ENCODE assay signal across 9 cellular contexts in genomic region chr6:132818404-132819359, GRCh38. TPM values are rescaled to one million over a fixed set of nuclear protein-coding genes. Genes with fewer than 3 reads are reported as not detected.
DNase-seq lines count a peak whose midpoint lies in the region; ATAC-seq, FAIRE-seq and TF ChIP-seq lines count a peak whose summit lies in the region.
"Had no signal": no experiment of that assay in that cellular context is flagged by ENCODE, and none has a peak within 500 bp of the region (broad histone marks: within the 10 kb centered on the region; RNA-seq: fewer than 3 reads in every experiment).

No MANE protein-coding gene starts in this region.

- ATAC-seq in A549 (no peak), T-helper 17 cell (no peak), GM19328 (IDR thresholded peaks at IDR 0.05; ENCODE audit: unreplicated experiment) (no peak), HG02885 (IDR thresholded peaks at IDR 0.05; ENCODE audit: poor library complexity, unreplicated experiment) (no peak)

- TF ChIP-seq EP300 in A549 (IDR thresholded peaks at IDR 0.05): no peak

- H3K4me3 ChIP-seq in A549: no peak overlapping the region
- no peak overlapping the region for H3K4me3 ChIP-seq in fibroblast of the aortic adventitia (ENCODE audit: low read depth, low read length)

- H3K4me1 Mint-ChIP-seq in T-helper 17 cell: peaks cover 56% of the 10 kb centered on the region

- peak overlapping the region; percentile 89 for H3K27ac Mint-ChIP-seq in T-helper 17 cell

- H3K36me3 Mint-ChIP-seq in T-helper 17 cell (ENCODE audit: low read depth): peaks cover 12% of the 10 kb centered on the region

- peak overlapping the region; percentile 61 for H3K4me3 Mint-ChIP-seq in T-helper 17 cell

- peak overlapping the region; percentile 15; the same call in 1 of the 3 replicates for H3K4me2 ChIP-seq in A549

- TF ChIP-seq CTCF in A549 (IDR thresholded peaks at IDR 0.05) (no peak), fibroblast of the aortic adventitia (IDR thresholded peaks at IDR 0.05; ENCODE audit: insufficient read depth, low read length) (no peak)

- H3K27me3 Mint-ChIP-seq in T-helper 17 cell: no peaks in the 10 kb centered on the region

- POLR2A ChIA-PET in A549 (lab: Yijun Ruan, JAX): interaction anchor here (1.7 kb wide), 1 partner anchor 734 kb away, joined by 4 read pairs; no protein-coding TSS in a partner anchor

- H3K27ac ChIP-seq in A549: peak overlapping the region in 1 of 2 experiments; percentile 21; a peak in 1 of 6 replicates

- WGBS in A549 (ENCODE audit: missing lambda C conversion rate): 75% methylated on average over 6 of the region's 6 CpGs

- peaks cover 46% of the 10 kb centered on the region for H3K4me1 ChIP-seq in A549

- H3K9me3 ChIP-seq in A549 (no peaks in the 10 kb centered on the region), T-helper 17 cell (ENCODE audit: control insufficient read depth, low read length, poor library complexity, severe bottlenecking) (no peaks in the 10 kb centered on the region)

- CTCF ChIA-PET in A549 (lab: Yijun Ruan, JAX): interaction anchor here (0.6 to 0.9 kb wide), 2 partner anchors 12 to 1403 kb away, joined by 3 read pairs; no protein-coding TSS in a partner anchor

- TF ChIP-seq RAD21 in A549 (conservative IDR thresholded peaks at IDR 0.05 in 1 of 2, IDR thresholded peaks at IDR 0.05 in 1 of 2): no peak

- no peak for TF ChIP-seq POLR2A in A549 (IDR thresholded peaks at IDR 0.05; ENCODE audit: low read length)

- no peak for FAIRE-seq in A549 (lab: Jason Lieb, UNC)

- no peak for DNase-seq in A549 (ENCODE audit: low read depth in 1 of 2, low spot score in 1 of 2)
- DNase-seq in GM04503 (ENCODE audit: low read depth): peak; percentile 37
- DNase-seq in T-helper 17 cell: no peak
- peak; percentile 17 for DNase-seq in fibroblast of the aortic adventitia (ENCODE audit: low read depth)
- no peak for DNase-seq in DMS79 treated with DMSO at 0.1 percent for 48 hours (lab: John Stamatoyannopoulos, UW)
- no peak for DNase-seq in inferior parietal cortex (ENCODE audit: extremely low spot score)
- DNase-seq: NCI-H524 treated with DMSO at 0.1 percent for 48 hours had no signal

TF ChIP-seq in A549, 52 proteins besides CTCF, POLR2A, EP300 and RAD21 (continues in another document):
- TF ChIP-seq, protein P1, sequence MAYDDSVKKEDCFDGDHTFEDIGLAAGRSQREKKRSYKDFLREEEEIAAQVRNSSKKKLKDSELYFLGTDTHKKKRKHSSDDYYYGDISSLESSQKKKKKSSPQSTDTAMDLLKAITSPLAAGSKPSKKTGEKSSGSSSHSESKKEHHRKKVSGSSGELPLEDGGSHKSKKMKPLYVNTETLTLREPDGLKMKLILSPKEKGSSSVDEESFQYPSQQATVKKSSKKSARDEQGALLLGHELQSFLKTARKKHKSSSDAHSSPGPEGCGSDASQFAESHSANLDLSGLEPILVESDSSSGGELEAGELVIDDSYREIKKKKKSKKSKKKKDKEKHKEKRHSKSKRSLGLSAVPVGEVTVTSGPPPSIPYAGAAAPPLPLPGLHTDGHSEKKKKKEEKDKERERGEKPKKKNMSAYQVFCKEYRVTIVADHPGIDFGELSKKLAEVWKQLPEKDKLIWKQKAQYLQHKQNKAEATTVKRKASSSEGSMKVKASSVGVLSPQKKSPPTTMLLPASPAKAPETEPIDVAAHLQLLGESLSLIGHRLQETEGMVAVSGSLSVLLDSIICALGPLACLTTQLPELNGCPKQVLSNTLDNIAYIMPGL (CRISPR knock-in tag; IDR thresholded peaks at IDR 0.05; ENCODE audit: borderline replicate concordance): peak; percentile 20; the same call in 1 of the 2 replicates
- no peak for TF ChIP-seq ZC3H11A (IDR thresholded peaks at IDR 0.05)
- no peak for TF ChIP-seq RARB (CRISPR knock-in tag; IDR thresholded peaks at IDR 0.05)
- no peak for TF ChIP-seq TP53 (CRISPR knock-in tag; IDR thresholded peaks at IDR 0.05)
- no peak for TF ChIP-seq EHMT2 (IDR thresholded peaks at IDR 0.05; ENCODE audit: low read depth)
- no peak for TF ChIP-seq JUNB (IDR thresholded peaks at IDR 0.05)
- no peak for TF ChIP-seq PHF8 (IDR thresholded peaks at IDR 0.05; ENCODE audit: borderline replicate concordance, low read depth)
- no peak for TF ChIP-seq FOSL2 (IDR thresholded peaks at IDR 0.05)
- TF ChIP-seq FOSL2 (CRISPR knock-in tag; IDR thresholded peaks at IDR 0.05): no peak
- no peak for TF ChIP-seq CEBPB (IDR thresholded peaks at IDR 0.05)
- TF ChIP-seq SREBF2 (IDR thresholded peaks at IDR 0.05): no peak
- TF ChIP-seq ESRRA (IDR thresholded peaks at IDR 0.05; ENCODE audit: borderline replicate concordance, low read length): no peak
- no peak for TF ChIP-seq ELK1 (IDR thresholded peaks at IDR 0.05; ENCODE audit: low read depth, low read length)
- TF ChIP-seq CHD4 (IDR thresholded peaks at IDR 0.05; ENCODE audit: borderline replicate concordance): no peak
- no peak for TF ChIP-seq NFE2L2 (conservative IDR thresholded peaks at IDR 0.05; ENCODE audit: low read length)
- TF ChIP-seq USF2 (IDR thresholded peaks at IDR 0.05): no peak
- no peak for TF ChIP-seq TFCP2L1 (CRISPR knock-in tag; IDR thresholded peaks at IDR 0.05)
- no peak for TF ChIP-seq HEYL (CRISPR knock-in tag; IDR thresholded peaks at IDR 0.05)
- no peak for TF ChIP-seq REST (IDR thresholded peaks at IDR 0.05)
- TF ChIP-seq JUN (IDR thresholded peaks at IDR 0.05): peak in 1 of 2 experiments; percentile 0; a peak in 1 of 5 replicates
- TF ChIP-seq, protein P2, sequence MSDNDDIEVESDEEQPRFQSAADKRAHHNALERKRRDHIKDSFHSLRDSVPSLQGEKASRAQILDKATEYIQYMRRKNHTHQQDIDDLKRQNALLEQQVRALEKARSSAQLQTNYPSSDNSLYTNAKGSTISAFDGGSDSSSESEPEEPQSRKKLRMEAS (IDR thresholded peaks at IDR 0.05): no peak
- no peak for TF ChIP-seq RFX5 (IDR thresholded peaks at IDR 0.05)
- TF ChIP-seq MAZ (IDR thresholded peaks at IDR 0.05; ENCODE audit: borderline replicate concordance, low read depth, low read length): no peak
- TF ChIP-seq HOXB5 (CRISPR knock-in tag; IDR thresholded peaks at IDR 0.05): no peak

RNA-seq across cellular contexts. Expression of gene RPS12, which starts 4.3 kb away (rescaled TPM):
- polyA plus RNA-seq in A549 (2011; rRNA removed) (2,499 and 2,743 TPM in 2 replicates), A549 (2017; fragmentation: RNase III; extraction: RNeasy Plus Mini Kit Qiagen cat#74134 plus additional on column Dnase treatment) (1,913 to 2,040 TPM (median 1,987 TPM) in 3 replicates)
- polyA plus RNA-seq in A549 (2012; cell fraction: cytosol; rRNA removed): 3,589 and 4,526 TPM in 2 replicates
- polyA plus RNA-seq in A549 (2012; cell fraction: nucleus; rRNA removed): 1,277 and 1,380 TPM in 2 replicates
- 1,277 and 1,661 TPM in 2 replicates for polyA minus RNA-seq in A549 (2011; rRNA and poly(A)+ RNA removed)
- total RNA-seq in T-helper 17 cell (1,000 to 10,000 TPM; 2,264 to 2,344 TPM), fibroblast of the aortic adventitia (ENCODE audit: low replicate concordance) (735 and 2,091 TPM in 2 replicates)

RNA-seq across cellular contexts. Expression of gene SLC18B1, which starts 20.2 kb away (rescaled TPM):
- polyA plus RNA-seq in A549 (2011; rRNA removed): 13.2 and 17.4 TPM in 2 replicates
- polyA plus RNA-seq in A549 (2012; cell fraction: cytosol; rRNA removed): 2.5 and 2.8 TPM in 2 replicates
- polyA plus RNA-seq in A549 (2012; cell fraction: nucleus; rRNA removed): 1.4 and 3.2 TPM in 2 replicates
- polyA plus RNA-seq in A549 (2017; fragmentation: RNase III; extraction: RNeasy Plus Mini Kit Qiagen cat#74134 plus additional on column Dnase treatment): 4.2 to 4.5 TPM (median 4.2 TPM) in 3 replicates
- polyA minus RNA-seq in A549 (2011; rRNA and poly(A)+ RNA removed): 4.1 and 4.5 TPM in 2 replicates
- 1 to 10 TPM; 8.6 to 9.1 TPM for total RNA-seq in T-helper 17 cell
- 6.8 and 17.8 TPM in 2 replicates for total RNA-seq in fibroblast of the aortic adventitia (ENCODE audit: low replicate concordance)

Comparison
In these comparisons a context has a peak if more than half of its experiments do, and no peak if none do; other contexts are left out.
1. DNase-seq: peak in GM04503 (single experiment) and fibroblast of the aortic adventitia (single experiment); none in A549 (0 of 2), T-helper 17 cell (0 of 3), DMS79 treated with DMSO at 0.1 percent for 48 hours (single experiment) and inferior parietal cortex (single experiment).